ENCODE assay signal across 8 cellular contexts in genomic region chr4:6640292-6641163, GRCh38.
A peak's percentile ranks its signal among the peaks of the same experiment; 100 is the strongest.
DNase-seq lines count a peak whose midpoint lies in the region; ATAC-seq and TF ChIP-seq lines count a peak whose summit lies in the region.

Gene MRFAP1 (plus strand): TSS chr4:6640685. CDS start chr4:6640863, 178 bp downstream.

- H3K4me1 ChIP-seq in iPS-20b (ENCODE audit: insufficient read depth, low read length): no peaks in the 10 kb centered on the region; the same call in 1 of the 2 replicates

- H3K9me3 ChIP-seq in iPS-20b (ENCODE audit: insufficient read depth, low read depth, low read length): no peaks in the 10 kb centered on the region

- in situ Hi-C loops in ACHN (cut with HindIII; ENCODE audit: low pct_ligation_motif_present, low pct_unique_long_range_greater_than_20kb, low sequenced_read_pairs): no loop called here
- in situ Hi-C loops in T47D (cut with HindIII; ENCODE audit: low pct_unique_long_range_greater_than_20kb, low sequenced_read_pairs): no loop called here

- no peaks in the 10 kb centered on the region for H3K27me3 ChIP-seq in iPS-20b (ENCODE audit: insufficient read depth, low read length)

- no peak for TF ChIP-seq CTCF in VCaP (conservative IDR thresholded peaks at IDR 0.05)

- peak within 1 kb of the TSS; percentile 98 for H3K9ac ChIP-seq in iPS-20b (ENCODE audit: low read depth, low read length)

- H3K4me3 ChIP-seq in iPS-20b (ENCODE audit: low read length): peak within 1 kb of the TSS; percentile 97
- peak within 1 kb of the TSS; percentile 61 to 98 (median 88) for H3K4me3 ChIP-seq in skin epidermis

- DNase-seq in ACHN (peak; percentile 91), NCI-H2196 treated with DMSO at 0.1 percent for 48 hours (lab: John Stamatoyannopoulos, UW; ENCODE audit: unreplicated experiment) (peak; percentile 95), T47D (ENCODE audit: low read depth in 1 of 2, low spot score in 1 of 2) (peak; percentile 85 to 97)

- ATAC-seq in GM18873 (IDR thresholded peaks at IDR 0.05; ENCODE audit: low FRiP score, unreplicated experiment) (peak; percentile 59), HG03139 (IDR thresholded peaks at IDR 0.05; ENCODE audit: unreplicated experiment) (peak; percentile 78)

- peak within 1 kb of the TSS; percentile 95 for H3K27ac ChIP-seq in VCaP
- H3K27ac ChIP-seq in iPS-20b (ENCODE audit: low read length): peak within 1 kb of the TSS; percentile 55
- peak within 1 kb of the TSS; percentile 66 to 97 (median 90) for H3K27ac ChIP-seq in skin epidermis

- peaks cover 19% of the 10 kb centered on the region for H3K36me3 ChIP-seq in iPS-20b (ENCODE audit: insufficient read depth, low read depth, low read length)

Comparison
In these comparisons a context has a peak if more than half of its experiments do, and no peak if none do; other contexts are left out.
1. Peak in every context shown above with its lines: DNase-seq, ATAC-seq, H3K4me3 ChIP-seq and H3K27ac ChIP-seq.